ENCODE assay signal across 11 cellular contexts in the genomic region with DNA sequence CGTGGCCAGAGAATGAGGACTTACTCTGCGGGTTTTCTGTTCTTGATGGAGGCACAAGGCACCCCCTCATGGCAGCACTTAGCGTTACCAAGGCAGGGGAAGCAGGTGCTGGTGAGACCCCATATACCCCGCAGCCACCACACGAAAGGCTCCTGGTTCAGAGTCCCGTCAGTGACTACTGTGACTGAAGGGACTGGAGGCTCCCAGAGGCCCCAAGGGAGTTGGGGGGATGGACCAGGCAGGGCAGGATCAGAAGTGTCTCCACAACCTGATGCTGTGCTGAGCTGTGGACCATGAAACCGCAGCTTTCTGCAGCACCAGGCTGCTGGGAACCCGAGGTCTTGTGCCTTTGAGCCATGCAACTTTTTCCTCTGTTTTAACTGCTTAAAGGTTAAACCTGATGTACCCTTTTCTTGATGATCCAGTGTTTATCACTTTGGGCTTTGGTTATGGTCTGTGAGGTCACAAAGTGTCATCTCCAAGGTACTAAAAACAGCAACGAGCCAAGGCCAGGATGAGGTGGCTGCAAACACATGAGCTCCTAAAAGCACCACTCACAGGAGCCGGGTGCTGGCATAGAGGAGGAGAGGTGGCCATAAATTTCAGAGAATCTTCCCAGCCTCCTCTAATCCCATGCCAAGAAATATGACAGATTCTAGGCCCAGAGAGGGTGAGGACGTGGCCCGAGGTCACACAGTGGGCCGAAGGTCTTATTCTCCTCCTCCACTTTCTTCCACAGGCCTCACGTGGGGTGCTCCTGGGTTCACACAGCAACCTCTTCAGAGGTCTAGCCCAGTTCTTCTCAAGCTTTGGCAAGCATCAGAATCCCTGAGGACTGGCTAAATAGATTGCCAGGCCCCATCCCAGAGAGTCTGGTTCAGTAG. TPM values are rescaled to one million over a fixed set of nuclear protein-coding genes. Genes with fewer than 3 reads are reported as not detected.
DNase-seq lines count a peak whose midpoint lies in the region; ATAC-seq, FAIRE-seq and TF ChIP-seq lines count a peak whose summit lies in the region.
"Had no signal": no experiment of that assay in that cellular context is flagged by ENCODE, and none has a peak within 500 bp of the region (broad histone marks: within the 10 kb centered on the region; RNA-seq: fewer than 3 reads in every experiment).

No MANE protein-coding gene starts in this region.

- no peaks in the 10 kb centered on the region for H3F3A ChIP-seq in PC-9 (ENCODE audit: insufficient read depth, low read depth)

- H3K9me3 Mint-ChIP-seq in activated T-helper 2 cell treated with anti-CD3 and anti-CD28 coated beads, Interferon-gamma antibody, Interleukin-2, Interleukin-4, amounts not matched to agents 10 μg/mL and 5 μg/mL and 100 μg/mL, durations not matched to agents 14 hours and 24 hours and 36 hours: no peaks in the 10 kb centered on the region
- no peaks in the 10 kb centered on the region for H3K9me3 Mint-ChIP-seq in type B pancreatic cell
- no peaks in the 10 kb centered on the region for H3K9me3 Mint-ChIP-seq in activated naive CD4-positive, alpha-beta T cell treated with anti-CD3 and anti-CD28 coated beads, Interleukin-2, amount 50 U/mL, for 72 hours
- H3K9me3 Mint-ChIP-seq: T-helper 1 cell treated with Interleukin-12 subunit alpha and Interleukin-12 subunit beta and Interleukin-4 antibody, amounts not matched to agents 30 μg/mL and 1 μg/mL, for 36 hours had no signal

- H3K79me2 ChIP-seq in HepG2 (ENCODE audit: insufficient read depth, low read length) (no peaks in the 10 kb centered on the region), PC-9 (ENCODE audit: low read depth) (no peaks in the 10 kb centered on the region)

- TF ChIP-seq CTCF in HepG2 (CRISPR knock-in tag; IDR thresholded peaks at IDR 0.05) (no peak), right lobe of liver (IDR thresholded peaks at IDR 0.05) (no peak), type B pancreatic cell (conservative IDR thresholded peaks at IDR 0.05) (peak; percentile 22), PC-9 (conservative IDR thresholded peaks at IDR 0.05) (no peak)

- in situ Hi-C loops in HepG2 (cut with HindIII; ENCODE audit: extremely low pct_ligation_motif_present, low pct_unique_long_range_greater_than_20kb): no loop called here

- H3K4me2 ChIP-seq in HepG2 (ENCODE audit: low read depth, low read length) (no peak overlapping the region), PC-9 (no peak overlapping the region)

- H3K9me3 ChIP-seq in HepG2 (ENCODE audit: low read length) (no peaks in the 10 kb centered on the region), right lobe of liver (no peaks in the 10 kb centered on the region), PC-9 (ENCODE audit: insufficient read depth, low read depth) (no peaks in the 10 kb centered on the region)
- no peaks in the 10 kb centered on the region for H3K9me3 ChIP-seq in effector memory CD4-positive, alpha-beta T cell (ENCODE audit: control insufficient read depth, low read length)

- DNase-seq in HepG2 (ENCODE audit: low spot score) (no peak), right lobe of liver (no peak), type B pancreatic cell (ENCODE audit: extremely low spot score, unreplicated experiment) (no peak), PC-9 (no peak)
- no peak for DNase-seq in activated T-helper 2 cell treated with anti-CD3 and anti-CD28 coated beads, Interferon-gamma antibody, Interleukin-2, Interleukin-4, amounts not matched to agents 10 μg/mL and 5 μg/mL and 100 μg/mL, durations not matched to agents 14 hours and 24 hours and 36 hours (ENCODE audit: low spot score)
- DNase-seq in effector memory CD4-positive, alpha-beta T cell: no peak
- DNase-seq in activated naive CD4-positive, alpha-beta T cell treated with anti-CD3 and anti-CD28 coated beads, Interleukin-2, amount 50 U/mL, for 72 hours (ENCODE audit: low spot score in 2 of 2): no peak
- DNase-seq: activated gamma-delta T cell, NCI-H2171 treated with DMSO at 0.1 percent for 48 hours had no signal

- CTCF ChIA-PET in HepG2 (lab: Yijun Ruan, JAX; ENCODE audit: low intra/inter-chr PET ratio, low total read pairs): no interaction called here
- CTCF ChIA-PET in PC-9 (lab: Charles Lee): no interaction called here

- H3K36me3 ChIP-seq in HepG2 (replicated peaks in 1 of 2; ENCODE audit: control insufficient read depth in 1 of 2, insufficient read depth in 2 of 2, low read length in 2 of 2) (no peaks in the 10 kb centered on the region), right lobe of liver (no peaks in the 10 kb centered on the region), PC-9 (ENCODE audit: low read depth) (no peaks in the 10 kb centered on the region)
- H3K36me3 ChIP-seq in effector memory CD4-positive, alpha-beta T cell (ENCODE audit: control insufficient read depth, insufficient read depth, low read length): no peaks in the 10 kb centered on the region

- FAIRE-seq in HepG2 (lab: Jason Lieb, UNC): no peak

- BruUV-seq in HepG2 (replicated peaks; lab: Mats Ljungman, UMichigan): no TSS peak
- no TSS peak for BruUV-seq in PC-9 (replicated peaks; lab: Mats Ljungman, UMichigan)

- H3K4me1 ChIP-seq in HepG2 (ENCODE audit: insufficient read depth, low read length) (peaks cover 25% of the 10 kb centered on the region), right lobe of liver (peaks cover 0 to 15% (median 2%) of the 10 kb centered on the region in 4 donors), PC-9 (replicated peaks; ENCODE audit: insufficient read depth) (no peaks in the 10 kb centered on the region; the same call in 1 of the 2 replicates)
- peaks cover 19% of the 10 kb centered on the region for H3K4me1 ChIP-seq in effector memory CD4-positive, alpha-beta T cell (ENCODE audit: control insufficient read depth, insufficient read depth, low read length, poor library complexity, severe bottlenecking)

- no peak for TF ChIP-seq POLR2A in HepG2 (IDR thresholded peaks at IDR 0.05; ENCODE audit: insufficient read depth in 1 of 2, low read depth in 2 of 2, low read length in 2 of 2)
- no peak for TF ChIP-seq POLR2A in right lobe of liver (IDR thresholded peaks at IDR 0.05)

- H2AFZ ChIP-seq in HepG2 (ENCODE audit: low read length): no peak overlapping the region
- no peak overlapping the region for H2AFZ ChIP-seq in PC-9

- peak overlapping the region; percentile 53 for H3K27ac Mint-ChIP-seq in activated T-helper 2 cell treated with anti-CD3 and anti-CD28 coated beads, Interferon-gamma antibody, Interleukin-2, Interleukin-4, amounts not matched to agents 10 μg/mL and 5 μg/mL and 100 μg/mL, durations not matched to agents 14 hours and 24 hours and 36 hours
- H3K27ac Mint-ChIP-seq in type B pancreatic cell: no peak overlapping the region
- no peak overlapping the region for H3K27ac Mint-ChIP-seq in activated naive CD4-positive, alpha-beta T cell treated with anti-CD3 and anti-CD28 coated beads, Interleukin-2, amount 50 U/mL, for 72 hours
- H3K27ac Mint-ChIP-seq: T-helper 1 cell treated with Interleukin-12 subunit alpha and Interleukin-12 subunit beta and Interleukin-4 antibody, amounts not matched to agents 30 μg/mL and 1 μg/mL, for 36 hours had no signal

- TF ChIP-seq EP300 in HepG2 (IDR thresholded peaks at IDR 0.05; ENCODE audit: low read depth in 2 of 2, low read length in 2 of 2) (no peak), HepG2 (CRISPR knock-in tag; IDR thresholded peaks at IDR 0.05; ENCODE audit: borderline replicate concordance) (no peak)

- H3K27me3 Mint-ChIP-seq in activated T-helper 2 cell treated with anti-CD3 and anti-CD28 coated beads, Interferon-gamma antibody, Interleukin-2, Interleukin-4, amounts not matched to agents 10 μg/mL and 5 μg/mL and 100 μg/mL, durations not matched to agents 14 hours and 24 hours and 36 hours (ENCODE audit: low read depth): no peaks in the 10 kb centered on the region
- peaks cover 22% of the 10 kb centered on the region for H3K27me3 Mint-ChIP-seq in type B pancreatic cell

- intact Hi-C loops in HepG2 (cut with micrococcal nuclease; ENCODE audit: unreplicated experiment) (no loop called here), right lobe of liver (cut with DNase I) (no loop called here), PC-9 (cut with micrococcal nuclease; ENCODE audit: unreplicated experiment) (no loop called here)
- intact Hi-C loops in activated T-helper 2 cell treated with anti-CD3 and anti-CD28 coated beads, Interferon-gamma antibody, Interleukin-2, Interleukin-4, amounts not matched to agents 10 μg/mL and 5 μg/mL and 100 μg/mL, durations not matched to agents 14 hours and 24 hours and 36 hours (cut with micrococcal nuclease): loop anchor here (5.0 to 10.0 kb wide), 2 partner anchors 232 to 440 kb away; no protein-coding TSS in a partner anchor

- H3K4me1 Mint-ChIP-seq in activated T-helper 2 cell treated with anti-CD3 and anti-CD28 coated beads, Interferon-gamma antibody, Interleukin-2, Interleukin-4, amounts not matched to agents 10 μg/mL and 5 μg/mL and 100 μg/mL, durations not matched to agents 14 hours and 24 hours and 36 hours (ENCODE audit: low read depth): peaks cover 63% of the 10 kb centered on the region
- H3K4me1 Mint-ChIP-seq in type B pancreatic cell (ENCODE audit: unreplicated experiment): peaks cover 9% of the 10 kb centered on the region

- no peaks in the 10 kb centered on the region for H3K9me2 ChIP-seq in PC-9 (ENCODE audit: insufficient read depth)

- TF ChIP-seq RAD21 in HepG2 (CRISPR knock-in tag; IDR thresholded peaks at IDR 0.05): no peak

- ATAC-seq in HepG2 (no peak), right lobe of liver (no peak), HG02870 (IDR thresholded peaks at IDR 0.05; ENCODE audit: unreplicated experiment) (peak; percentile 36)
- ATAC-seq in activated naive CD4-positive, alpha-beta T cell treated with anti-CD3 and anti-CD28 coated beads, Interleukin-2, amount 50 U/mL, for 72 hours: no peak

- no peak overlapping the region for H3K9ac ChIP-seq in HepG2 (ENCODE audit: insufficient read depth, low read depth, low read length)

- H3K4me3 ChIP-seq in HepG2 (replicated peaks in 1 of 3; ENCODE audit: insufficient read depth in 1 of 3, low read depth in 2 of 3, low read length in 3 of 3) (no peak overlapping the region), right lobe of liver (no peak overlapping the region), PC-9 (no peak overlapping the region)
- no peak overlapping the region for H3K4me3 ChIP-seq in effector memory CD4-positive, alpha-beta T cell (ENCODE audit: insufficient read depth, low read depth, low read length, poor library complexity, severe bottlenecking)

- peaks cover 2% of the 10 kb centered on the region for H3K36me3 Mint-ChIP-seq in activated T-helper 2 cell treated with anti-CD3 and anti-CD28 coated beads, Interferon-gamma antibody, Interleukin-2, Interleukin-4, amounts not matched to agents 10 μg/mL and 5 μg/mL and 100 μg/mL, durations not matched to agents 14 hours and 24 hours and 36 hours (ENCODE audit: low read depth)
- no peaks in the 10 kb centered on the region for H3K36me3 Mint-ChIP-seq in type B pancreatic cell
- H3K36me3 Mint-ChIP-seq in activated naive CD4-positive, alpha-beta T cell treated with anti-CD3 and anti-CD28 coated beads, Interleukin-2, amount 50 U/mL, for 72 hours: no peaks in the 10 kb centered on the region

- H3K27ac ChIP-seq in HepG2 (ENCODE audit: extremely low read length, insufficient read depth, low read length) (no peak overlapping the region), right lobe of liver (no peak overlapping the region), PC-9 (no peak overlapping the region)
- no peak overlapping the region for H3K27ac ChIP-seq in effector memory CD4-positive, alpha-beta T cell (ENCODE audit: insufficient read depth, low read length, poor library complexity, severe bottlenecking)

- H3K27me3 ChIP-seq in HepG2 (ENCODE audit: control insufficient read depth in 1 of 2, insufficient read depth in 2 of 2, low read length in 2 of 2): peaks cover 4 to 55% of the 10 kb centered on the region in 2 experiments; a peak in 3 of 5 replicates
- peaks cover 0 to 7% of the 10 kb centered on the region in 2 donors for H3K27me3 ChIP-seq in right lobe of liver
- H3K27me3 ChIP-seq in PC-9 (ENCODE audit: insufficient read depth, low read depth): peaks cover 29% of the 10 kb centered on the region
- peaks cover 2% of the 10 kb centered on the region for H3K27me3 ChIP-seq in effector memory CD4-positive, alpha-beta T cell (replicated peaks; ENCODE audit: control insufficient read depth, insufficient read depth, low read length, poor library complexity, severe bottlenecking)

- no peak overlapping the region for H3K4me3 Mint-ChIP-seq in activated T-helper 2 cell treated with anti-CD3 and anti-CD28 coated beads, Interferon-gamma antibody, Interleukin-2, Interleukin-4, amounts not matched to agents 10 μg/mL and 5 μg/mL and 100 μg/mL, durations not matched to agents 14 hours and 24 hours and 36 hours (ENCODE audit: low read depth)
- no peak overlapping the region for H3K4me3 Mint-ChIP-seq in type B pancreatic cell
- H3K4me3 Mint-ChIP-seq: T-helper 1 cell treated with Interleukin-12 subunit alpha and Interleukin-12 subunit beta and Interleukin-4 antibody, amounts not matched to agents 30 μg/mL and 1 μg/mL, for 36 hours had no signal

- POLR2A ChIA-PET in HepG2 (lab: Yijun Ruan, JAX): no interaction called here
- POLR2A ChIA-PET in PC-9 (lab: Charles Lee; ENCODE audit: unreplicated experiment): interaction anchor here (0.6 kb wide), 1 partner anchor 151 kb away, joined by 22 read pairs; no protein-coding TSS in a partner anchor

- H4K20me1 ChIP-seq in HepG2 (ENCODE audit: insufficient read depth, low read length): no peaks in the 10 kb centered on the region; the same call in 1 of the 2 replicates
- H4K20me1 ChIP-seq in PC-9 (ENCODE audit: insufficient read depth): 0 out of 2 replicates have a peak, but pooled peaks cover 5% of the 10 kb centered on the region

- WGBS in HepG2 (ENCODE audit: low lambda C conversion rate): 23% methylated on average over 10 of the region's 14 CpGs
- 80% methylated on average over 6 of the region's 14 CpGs for WGBS in right lobe of liver (ENCODE audit: insufficient coverage, low coverage, low lambda C conversion rate, missing lambda C conversion rate)

RNA-seq across cellular contexts. Expression of gene LRRC32, which starts 4.2 kb away (rescaled TPM):
- total RNA-seq in HepG2 (2016; rRNA removed; fragmentation: Illumina TruSeq; extraction: Trizol) (not detected in 2 replicates), right lobe of liver (10 to 100 TPM in 4 of 6 experiments, 1 to 10 TPM in 2; 7.4 to 19.5 (median 14.5) TPM), type B pancreatic cell (ENCODE audit: low replicate concordance) (4.3 and 5.4 TPM in 2 replicates), PC-9 (2021) (0.53 TPM in 1 of 2 replicates, not detected in the other)
- total RNA-seq in HepG2 (2016; cell fraction: cytosol; rRNA removed; fragmentation: Illumina TruSeq; extraction: Trizol; ENCODE audit: low read depth): not detected in 2 replicates
- total RNA-seq in HepG2 (2016; cell fraction: insoluble cytoplasmic fraction; rRNA removed; fragmentation: Illumina TruSeq; extraction: Trizol): not detected in 2 replicates
- total RNA-seq in HepG2 (2016; cell fraction: membrane; rRNA removed; fragmentation: Illumina TruSeq; extraction: Trizol): not detected in 2 replicates
- total RNA-seq in HepG2 (2016; cell fraction: nucleus; rRNA removed; fragmentation: Illumina TruSeq; extraction: Trizol): not detected in 2 replicates
- 0.07 and 0.12 TPM in 2 replicates for polyA plus RNA-seq in HepG2 (2011; rRNA removed)
- not detected in 2 replicates for polyA plus RNA-seq in HepG2 (2011; cell fraction: cytosol; rRNA removed)
- 0.03 TPM in 1 of 2 replicates, not detected in the other for polyA plus RNA-seq in HepG2 (2011; cell fraction: nucleus; rRNA removed)
- 0.07 TPM in 1 of 2 replicates, not detected in the other for polyA plus RNA-seq in HepG2 (2012)
- not detected in 2 replicates for polyA plus RNA-seq in HepG2 (2016; cell fraction: cytosol; fragmentation: Illumina TruSeq; extraction: Trizol; ENCODE audit: low read depth)
- polyA plus RNA-seq in HepG2 (2016; cell fraction: insoluble cytoplasmic fraction; fragmentation: Illumina TruSeq; extraction: Trizol; ENCODE audit: low read depth): not detected in 2 replicates
- polyA plus RNA-seq in HepG2 (2016; cell fraction: membrane; fragmentation: Illumina TruSeq; extraction: Trizol; ENCODE audit: low read depth): not detected in 2 replicates
- not detected in 2 replicates for polyA plus RNA-seq in HepG2 (2016; cell fraction: nucleus; fragmentation: Illumina TruSeq; extraction: Trizol; ENCODE audit: insufficient read depth, low read depth)
- 1.6 TPM in 1 of 2 replicates, not detected in the other for polyA minus RNA-seq in HepG2 (2011; rRNA and poly(A)+ RNA removed; ENCODE audit: low replicate concordance)
- polyA minus RNA-seq in HepG2 (2011; cell fraction: cytosol; rRNA and poly(A)+ RNA removed): not detected in 2 replicates
- polyA minus RNA-seq in HepG2 (2011; cell fraction: nucleus; rRNA and poly(A)+ RNA removed): not detected in 2 replicates
- total RNA-seq in activated T-helper 2 cell treated with anti-CD3 and anti-CD28 coated beads, Interferon-gamma antibody, Interleukin-2, Interleukin-4, amounts not matched to agents 10 μg/mL and 5 μg/mL and 100 μg/mL, durations not matched to agents 14 hours and 24 hours and 36 hours: 26.5 and 26.7 TPM in 2 replicates
- under 1 TPM; 0.30 to 0.43 TPM for total RNA-seq in activated naive CD4-positive, alpha-beta T cell treated with anti-CD3 and anti-CD28 coated beads, Interleukin-2, amount 50 U/mL, for 72 hours
